ENCODE assay signal across 11 cellular contexts in the genomic region with DNA sequence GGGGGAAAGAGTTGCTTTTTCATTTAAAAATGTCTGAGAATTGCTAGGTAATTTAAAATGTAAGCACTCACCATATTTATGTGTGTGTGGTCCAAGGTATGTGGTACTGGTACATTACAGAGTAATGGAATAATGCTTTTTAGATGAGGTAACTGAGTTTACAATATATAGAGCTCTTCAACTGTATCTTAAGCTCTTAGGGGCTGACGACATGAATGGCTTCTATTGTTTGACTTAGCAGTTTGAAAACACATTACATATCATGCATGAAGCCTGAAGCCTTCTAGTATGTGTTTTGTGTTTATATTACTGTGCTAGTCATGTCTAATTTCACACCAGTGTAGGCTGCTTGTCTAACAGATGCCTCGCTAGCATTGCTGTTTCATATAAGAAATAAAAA. TPM values are rescaled to one million over a fixed set of nuclear protein-coding genes. Genes with fewer than 3 reads are reported as not detected.
DNase-seq lines count a peak whose midpoint lies in the region; ATAC-seq, FAIRE-seq and TF ChIP-seq lines count a peak whose summit lies in the region.
"Had no signal": no experiment of that assay in that cellular context is flagged by ENCODE, and none has a peak within 500 bp of the region (broad histone marks: within the 10 kb centered on the region; RNA-seq: fewer than 3 reads in every experiment).

No MANE protein-coding gene starts in this region.

- peaks cover 0 to 10% of the 10 kb centered on the region in 2 donors for H3K27me3 Mint-ChIP-seq in natural killer cell (ENCODE audit: low read depth in 2 of 2)

- H3K9me3 ChIP-seq in HUES48 (ENCODE audit: control insufficient read depth, insufficient read depth, low read length), result no peaks in the 10 kb centered on the region
- no peaks in the 10 kb centered on the region for H3K9me3 ChIP-seq in hepatocyte (ENCODE audit: low read depth)

- no peaks in the 10 kb centered on the region for H3K9me2 ChIP-seq in hepatocyte (replicated peaks; ENCODE audit: insufficient read depth)

- no peaks in the 10 kb centered on the region for H3K79me2 ChIP-seq in hepatocyte

- DNase-seq in RPMI7951 (ENCODE audit: low read depth) (peak; percentile 1), hepatocyte (ENCODE audit: low spot score) (peak; percentile 27), H54 (ENCODE audit: insufficient read length, low spot score) (no peak), natural killer cell (no peak), NCI-H146 (lab: John Stamatoyannopoulos, UW) (no peak)
- DNase-seq in stimulated activated CD4-positive, alpha-beta T cell treated with anti-CD3 and anti-CD28 coated beads, Interleukin-12 subunit alpha, Interleukin-12 subunit beta, amount 100 ng/mL, for 4 hours, result no peak
- DNase-seq: activated CD4-positive, CD25-positive, alpha-beta regulatory T cell treated with anti-CD3 and anti-CD28 coated beads, Interleukin-2, amount 50 U/mL, for 72 hours; aorta had no signal

- no peak overlapping the region for H3K9ac ChIP-seq in HUES48 (ENCODE audit: low read depth, low read length)

- H3K36me3 ChIP-seq in HUES48 (ENCODE audit: control insufficient read depth, insufficient read depth, low read length), result no peaks in the 10 kb centered on the region
- H3K36me3 ChIP-seq in hepatocyte (replicated peaks; ENCODE audit: insufficient read depth, low read depth), result no peaks in the 10 kb centered on the region

- H3K4me3 Mint-ChIP-seq in natural killer cell, result no peak overlapping the region
- H3K4me3 Mint-ChIP-seq: CD14-positive monocyte had no signal

- peak overlapping the region; percentile 34; the same call in 1 of the 2 replicates for H3K4me3 ChIP-seq in HUES48 (ENCODE audit: low read depth, low read length)
- no peak overlapping the region for H3K4me3 ChIP-seq in hepatocyte

- WGBS in hepatocyte (ENCODE audit: low lambda C conversion rate, missing lambda C conversion rate), result 30% methylated on average over 2 of the region's 2 CpGs

- FAIRE-seq in H54 (lab: Jason Lieb, UNC), result no peak

- no peaks in the 10 kb centered on the region for H4K20me1 ChIP-seq in hepatocyte (ENCODE audit: insufficient read depth, poor library complexity, severe bottlenecking)

- H3K27ac Mint-ChIP-seq in natural killer cell, result no peak overlapping the region
- H3K27ac Mint-ChIP-seq: CD14-positive monocyte had no signal

- no peaks in the 10 kb centered on the region for H3K36me3 Mint-ChIP-seq in natural killer cell
- H3K36me3 Mint-ChIP-seq: CD14-positive monocyte had no signal

- TF ChIP-seq POLR2A in H54 (IDR thresholded peaks at IDR 0.05; ENCODE audit: low read depth, low read length), result no peak

- intact Hi-C loops in natural killer cell (cut with micrococcal nuclease), result no loop called here

- peaks cover 0 to 7% of the 10 kb centered on the region in 2 donors for H3K9me3 Mint-ChIP-seq in natural killer cell

- H2AFZ ChIP-seq in hepatocyte, result peak overlapping the region; percentile 5

- peak overlapping the region; percentile 65 for H3K27ac ChIP-seq in 22Rv1
- no peak overlapping the region for H3K27ac ChIP-seq in HUES48 (ENCODE audit: low read depth, low read length)
- peak overlapping the region; percentile 89 for H3K27ac ChIP-seq in hepatocyte

- peaks cover 17% of the 10 kb centered on the region; the same call in 1 of the 2 replicates for H3K4me1 ChIP-seq in HUES48 (ENCODE audit: control insufficient read depth, insufficient read depth, low read length)
- H3K4me1 ChIP-seq in hepatocyte (ENCODE audit: insufficient read depth), result peaks cover 14% of the 10 kb centered on the region

- no peak for TF ChIP-seq CTCF in 22Rv1 (IDR thresholded peaks at IDR 0.05)
- TF ChIP-seq CTCF in hepatocyte (IDR thresholded peaks at IDR 0.05; ENCODE audit: poor library complexity), result no peak
- TF ChIP-seq CTCF in natural killer cell (IDR thresholded peaks at IDR 0.05), result no peak

- ATAC-seq in natural killer cell, result no peak

- H3K4me1 Mint-ChIP-seq in natural killer cell, result no peaks in the 10 kb centered on the region
- H3K4me1 Mint-ChIP-seq: CD14-positive monocyte had no signal

- H3K27me3 ChIP-seq in HUES48 (ENCODE audit: control insufficient read depth, insufficient read depth, low read length), result no peaks in the 10 kb centered on the region
- H3K27me3 ChIP-seq in hepatocyte, result no peaks in the 10 kb centered on the region

- H3K4me2 ChIP-seq in hepatocyte, result peak overlapping the region; percentile 45

RNA-seq across cellular contexts. Expression of a gene that starts 37.1 kb away (rescaled TPM):
- 1.1 TPM in 1 of 2 replicates, not detected in the other for total RNA-seq in RPMI7951 (2014; rRNA removed; shearing (Covaris generic))
- total RNA-seq in hepatocyte (35.2 and 37.0 TPM in 2 replicates), natural killer cell (1 to 10 TPM; 2.0 to 3.5 (median 2.5) TPM)
- 10.4 and 13.3 TPM in 2 replicates for polyA plus RNA-seq in hepatocyte

Comparison
In these comparisons a context has a peak if more than half of its experiments do, and no peak if none do; other contexts are left out.
1. DNase-seq: peak in RPMI7951 (single experiment) and hepatocyte (single experiment); none in H54 (single experiment), natural killer cell (single experiment), stimulated activated CD4-positive, alpha-beta T cell treated with anti-CD3 and anti-CD28 coated beads, Interleukin-12 subunit alpha, Interleukin-12 subunit beta, amount 100 ng/mL, for 4 hours (single experiment) and NCI-H146 (single experiment).